In genomic region chr3:50154840-50155490, GRCh38 we compare ENCODE assay signal across 8 cellular contexts. TPM values are rescaled to one million over a fixed set of nuclear protein-coding genes. Genes with fewer than 3 reads are reported as not detected.
DNase-seq lines count a peak whose midpoint lies in the region; ATAC-seq and TF ChIP-seq lines count a peak whose summit lies in the region.

Gene SEMA3F, plus strand, starts transcription at chr3:50155324. Its CDS starts 4,299 bp downstream, at chr3:50159623.

- H3K27me3 Mint-ChIP-seq in activated naive CD8-positive, alpha-beta T cell treated with anti-CD3 and anti-CD28 coated beads, Interleukin-2, amount 50 U/mL, for 24 hours, result peaks cover 35% of the 10 kb centered on the region

- H3K4me1 ChIP-seq in heart right ventricle (peaks cover 5 to 46% (median 28%) of the 10 kb centered on the region in 9 donors), uterus (peaks cover 0 to 19% of the 10 kb centered on the region in 2 donors)

- intact Hi-C loops in heart right ventricle (cut with DNase I), result loop anchor here in 4 of 10 donors (1.0 to 5.0 kb wide), 4 partner anchors 32 to 34 kb away; no protein-coding TSS in a partner anchor
- intact Hi-C loops in uterus (cut with DNase I; ENCODE audit: low total_unique reads), result no loop called here

- TF ChIP-seq CTCF in AG04449 (IDR thresholded peaks at IDR 0.05; ENCODE audit: insufficient read depth, low read length, missing control alignments), result no peak
- peak in 6 of 9 donors; percentile 5 to 48 (median 43) for TF ChIP-seq CTCF in heart right ventricle (IDR thresholded peaks at IDR 0.05)
- TF ChIP-seq CTCF in uterus (IDR thresholded peaks at IDR 0.05), result peak in 3 of 4 experiments; percentile 37 to 58 (median 53)

- H3K9me3 ChIP-seq in heart right ventricle (no peaks in the 10 kb centered on the region), uterus (no peaks in the 10 kb centered on the region)

- TF ChIP-seq POLR2A in uterus (IDR thresholded peaks at IDR 0.05), result peak; percentile 72 to 77

- H3K27ac ChIP-seq in heart right ventricle (peak within 1 kb of the TSS; percentile 68 to 91 (median 84)), uterus (peak within 1 kb of the TSS; percentile 81 to 84)

- WGBS in heart right ventricle, 2 donors, result 0% methylated on average over 76 to 98 of the region's 98 CpGs

- POLR2A ChIA-PET in AG04449 (lab: Yijun Ruan, JAX), result interaction anchor here (1.4 kb wide), 1 partner anchor 10 kb away, joined by 6 read pairs; no protein-coding TSS in a partner anchor

- CTCF ChIA-PET in AG04449 (lab: Yijun Ruan, JAX), result no interaction called here

- peak; percentile 77 for ATAC-seq in GM18867 (IDR thresholded peaks at IDR 0.05; ENCODE audit: unreplicated experiment)
- peak; percentile 74 for ATAC-seq in HG03432 (IDR thresholded peaks at IDR 0.05; ENCODE audit: unreplicated experiment)
- ATAC-seq in activated naive CD8-positive, alpha-beta T cell treated with anti-CD3 and anti-CD28 coated beads, Interleukin-2, amount 50 U/mL, for 24 hours, result peak; percentile 83
- ATAC-seq in heart right ventricle, result peak; percentile 67 to 88 (median 82)

- DNase-seq in AG04449 (ENCODE audit: low read depth, low spot score) (no peak), SK-N-DZ (ENCODE audit: low spot score) (peak; percentile 43), heart right ventricle (peak; percentile 39 to 70), renal cortical epithelial cell (ENCODE audit: low read depth) (no peak), uterus (peak; percentile 48 to 60)
- DNase-seq in activated naive CD8-positive, alpha-beta T cell treated with anti-CD3 and anti-CD28 coated beads, Interleukin-2, amount 50 U/mL, for 24 hours, result peak; percentile 64

- H3K27ac Mint-ChIP-seq in activated naive CD8-positive, alpha-beta T cell treated with anti-CD3 and anti-CD28 coated beads, Interleukin-2, amount 50 U/mL, for 24 hours, result no peak within 1 kb of the TSS

- H3K4me3 ChIP-seq in AG04449 (ENCODE audit: low read depth, low read length), result peak within 1 kb of the TSS; percentile 53
- peak within 1 kb of the TSS; percentile 19 to 67 (median 60) for H3K4me3 ChIP-seq in heart right ventricle
- peak within 1 kb of the TSS; percentile 36 to 47 for H3K4me3 ChIP-seq in uterus

- H3K27me3 ChIP-seq in heart right ventricle, result peaks cover 0 to 41% (median 0%) of the 10 kb centered on the region in 7 donors
- H3K27me3 ChIP-seq in uterus, result no peaks in the 10 kb centered on the region

- H3K36me3 Mint-ChIP-seq in activated naive CD8-positive, alpha-beta T cell treated with anti-CD3 and anti-CD28 coated beads, Interleukin-2, amount 50 U/mL, for 24 hours (ENCODE audit: low read depth), result no peaks in the 10 kb centered on the region

- peak within 1 kb of the TSS; percentile 69 for H3K4me3 Mint-ChIP-seq in activated naive CD8-positive, alpha-beta T cell treated with anti-CD3 and anti-CD28 coated beads, Interleukin-2, amount 50 U/mL, for 24 hours

- H3K36me3 ChIP-seq in heart right ventricle (no peaks in the 10 kb centered on the region), uterus (no peaks in the 10 kb centered on the region)

- peaks cover 10% of the 10 kb centered on the region for H3K4me1 Mint-ChIP-seq in activated naive CD8-positive, alpha-beta T cell treated with anti-CD3 and anti-CD28 coated beads, Interleukin-2, amount 50 U/mL, for 24 hours

- H3K9me3 Mint-ChIP-seq in activated naive CD8-positive, alpha-beta T cell treated with anti-CD3 and anti-CD28 coated beads, Interleukin-2, amount 50 U/mL, for 24 hours, result no peaks in the 10 kb centered on the region

RNA-seq across cellular contexts. Expression of gene SEMA3F, which starts in this region (rescaled TPM):
- polyA plus RNA-seq in SK-N-DZ (2014; cell fraction: cytosol; rRNA removed), result 9.8 and 12.1 TPM in 2 replicates
- polyA plus RNA-seq in SK-N-DZ (2014; cell fraction: nucleus; rRNA removed), result 17.6 and 21.8 TPM in 2 replicates
- 10 to 100 TPM in 5 of 10 donors, 1 to 10 TPM in 5; 5.1 to 37.2 (median 10.2) TPM for total RNA-seq in heart right ventricle
- polyA plus RNA-seq in heart right ventricle, result 10 to 100 TPM; 15.1 to 21.3 TPM
- total RNA-seq in renal cortical epithelial cell, result 10.2 and 33.5 TPM in 2 replicates
- 10 to 100 TPM; 10.5 to 33.1 (median 12.9) TPM for total RNA-seq in uterus

Comparison
In these comparisons a context has a peak if more than half of its experiments do, and no peak if none do; other contexts are left out.
1. DNase-seq: peak in SK-N-DZ (single experiment), activated naive CD8-positive, alpha-beta T cell treated with anti-CD3 and anti-CD28 coated beads, Interleukin-2, amount 50 U/mL, for 24 hours (single experiment), heart right ventricle (2 of 2) and uterus (2 of 2); none in AG04449 (single experiment) and renal cortical epithelial cell (single experiment).
2. Peak in every context shown above with its lines, with median percentiles within 50 percentile points of each other: H3K4me3 ChIP-seq and ATAC-seq.